In genomic region chr10:25174461-25175230, GRCh38 we compare ENCODE assay signal across 8 cellular contexts. TPM values are rescaled to one million over a fixed set of nuclear protein-coding genes. Genes with fewer than 3 reads are reported as not detected.
DNase-seq lines count a peak whose midpoint lies in the region; ATAC-seq, FAIRE-seq and TF ChIP-seq lines count a peak whose summit lies in the region.

Gene GPR158 (plus strand): TSS chr10:25175001. CDS start chr10:25175421, 420 bp downstream.

- DNase-seq in AG08396 (ENCODE audit: low spot score) (peak; percentile 93), NCI-H2107 (lab: John Stamatoyannopoulos, UW) (peak; percentile 27), dedifferentiated amniotic fluid mesenchymal stem cell (ENCODE audit: extremely low spot score) (peak; percentile 59), kidney (peak; percentile 93), spleen (peak; percentile 76), SKM-1 treated with dmso at 0.1 percent for 144 hours (lab: John Stamatoyannopoulos, UW; ENCODE audit: unreplicated experiment) (no peak)
- peak; percentile 88 for DNase-seq in activated CD4-positive, alpha-beta T cell treated with anti-CD3 and anti-CD28 coated beads, Interleukin-2, amount 10 ng/mL, durations not matched to agents 24 days and 14 days

- H3K36me3 Mint-ChIP-seq in activated CD4-positive, alpha-beta T cell treated with anti-CD3 and anti-CD28 coated beads, Interleukin-2, amount 10 ng/mL, durations not matched to agents 24 days and 14 days (ENCODE audit: low read depth), result no peaks in the 10 kb centered on the region

- FAIRE-seq in kidney (lab: Jason Lieb, UNC), result no peak

- no peak for TF ChIP-seq POLR2A in spleen (IDR thresholded peaks at IDR 0.05)

- H3K4me3 ChIP-seq in kidney (ENCODE audit: low read length in 2 of 2), result peak within 1 kb of the TSS; percentile 53 to 73
- peak within 1 kb of the TSS in 7 of 8 donors; percentile 24 to 61 (median 31) for H3K4me3 ChIP-seq in spleen

- peaks cover 6% of the 10 kb centered on the region for H3K9me3 Mint-ChIP-seq in activated CD4-positive, alpha-beta T cell treated with anti-CD3 and anti-CD28 coated beads, Interleukin-2, amount 10 ng/mL, durations not matched to agents 24 days and 14 days

- no peak within 1 kb of the TSS for H3K9ac ChIP-seq in kidney (ENCODE audit: low read length in 2 of 2)

- intact Hi-C loops in activated CD4-positive, alpha-beta T cell treated with anti-CD3 and anti-CD28 coated beads, Interleukin-2, amount 10 ng/mL, durations not matched to agents 24 days and 14 days (cut with micrococcal nuclease), result no loop called here
- intact Hi-C loops in kidney (cut with DNase I) (no loop called here), spleen (cut with DNase I; ENCODE audit: low total_unique reads) (no loop called here)

- TF ChIP-seq CTCF in kidney (IDR thresholded peaks at IDR 0.05; ENCODE audit: borderline replicate concordance, extremely low read depth, insufficient read depth), result no peak
- no peak for TF ChIP-seq CTCF in spleen (IDR thresholded peaks at IDR 0.05 in 8 of 11, conservative IDR thresholded peaks at IDR 0.05 in 3 of 11)

- ATAC-seq in GM21528 (IDR thresholded peaks at IDR 0.05; ENCODE audit: low FRiP score, unreplicated experiment), result peak; percentile 57

- H3K27ac Mint-ChIP-seq in activated CD4-positive, alpha-beta T cell treated with anti-CD3 and anti-CD28 coated beads, Interleukin-2, amount 10 ng/mL, durations not matched to agents 24 days and 14 days, result peak within 1 kb of the TSS; percentile 60

- H3K4me1 Mint-ChIP-seq in activated CD4-positive, alpha-beta T cell treated with anti-CD3 and anti-CD28 coated beads, Interleukin-2, amount 10 ng/mL, durations not matched to agents 24 days and 14 days, result peaks cover 4% of the 10 kb centered on the region

- 2 to 6% (median 3%) methylated on average over 33 to 83 of the region's 83 CpGs for WGBS in spleen, 5 donors

- H3K9me3 ChIP-seq in kidney (ENCODE audit: control insufficient read depth in 1 of 2, low read length in 2 of 2) (no peaks in the 10 kb centered on the region), spleen (peaks cover 0 to 8% (median 0%) of the 10 kb centered on the region in 8 donors)

- H3K27me3 Mint-ChIP-seq in activated CD4-positive, alpha-beta T cell treated with anti-CD3 and anti-CD28 coated beads, Interleukin-2, amount 10 ng/mL, durations not matched to agents 24 days and 14 days, result peaks cover 32% of the 10 kb centered on the region

- peaks cover 2 to 81% (median 52%) of the 10 kb centered on the region in 7 donors for H3K27me3 ChIP-seq in spleen (replicated peaks in 1 of 7)

- H3K4me3 Mint-ChIP-seq in activated CD4-positive, alpha-beta T cell treated with anti-CD3 and anti-CD28 coated beads, Interleukin-2, amount 10 ng/mL, durations not matched to agents 24 days and 14 days, result peak within 1 kb of the TSS; percentile 3

- H3K36me3 ChIP-seq in kidney (ENCODE audit: control insufficient read depth in 1 of 2, insufficient read depth in 2 of 2, low read length in 2 of 2) (no peaks in the 10 kb centered on the region), spleen (no peaks in the 10 kb centered on the region)

- H3K4me1 ChIP-seq in kidney (ENCODE audit: control insufficient read depth in 1 of 2, insufficient read depth in 1 of 2, low read depth in 1 of 2, low read length in 2 of 2) (peaks cover 0 to 5% of the 10 kb centered on the region in 2 donors), spleen (peaks cover 0 to 26% (median 6%) of the 10 kb centered on the region in 6 donors)

- no peak within 1 kb of the TSS for H3K27ac ChIP-seq in kidney (ENCODE audit: low read depth in 2 of 2, low read length in 2 of 2)
- no peak within 1 kb of the TSS for H3K27ac ChIP-seq in spleen

RNA-seq across cellular contexts. Expression of gene GPR158, which starts in this region (rescaled TPM):
- total RNA-seq in activated CD4-positive, alpha-beta T cell treated with anti-CD3 and anti-CD28 coated beads, Interleukin-2, amount 10 ng/mL, durations not matched to agents 24 days and 14 days, result not detected in 2 replicates
- total RNA-seq in kidney, result 0.22 TPM
- 0.09 TPM for polyA plus RNA-seq in kidney (ENCODE audit: insufficient read depth, low read depth, low replicate concordance)
- total RNA-seq in spleen, result under 1 TPM; 0.07 to 0.79 (median 0.39) TPM
- under 1 TPM; 0.03 to 0.09 (median 0.06) TPM for polyA plus RNA-seq in spleen

Comparison
In these comparisons a context has a peak if more than half of its experiments do, and no peak if none do; other contexts are left out.
1. Peak in DNase-seq in activated CD4-positive, alpha-beta T cell treated with anti-CD3 and anti-CD28 coated beads, Interleukin-2, amount 10 ng/mL, durations not matched to agents 24 days and 14 days; RNA of the gene not detected or under 1 TPM.
2. Peak in DNase-seq and H3K4me3 ChIP-seq in kidney; RNA of the gene not detected or under 1 TPM.
3. Peak in DNase-seq and H3K4me3 ChIP-seq in spleen; RNA of the gene not detected or under 1 TPM.